ENCODE assay signal across 14 cellular contexts in genomic region chr16:80403871-80404270, GRCh38.
DNase-seq lines count a peak whose midpoint lies in the region; ATAC-seq and TF ChIP-seq lines count a peak whose summit lies in the region.
"Had no signal": no experiment of that assay in that cellular context is flagged by ENCODE, and none has a peak within 500 bp of the region (broad histone marks: within the 10 kb centered on the region; RNA-seq: fewer than 3 reads in every experiment).

No MANE protein-coding gene starts in this region.

- intact Hi-C loops in sciatic nerve (cut with DNase I) = no loop called here

- ATAC-seq in sciatic nerve = peak; percentile 62
- ATAC-seq in HG03439 (IDR thresholded peaks at IDR 0.05; ENCODE audit: unreplicated experiment) = no peak
- ATAC-seq in HG02840 (IDR thresholded peaks at IDR 0.05; ENCODE audit: low FRiP score, unreplicated experiment) = no peak
- ATAC-seq: CD8-positive, alpha-beta T cell had no signal

- no peak overlapping the region for H3K4me3 Mint-ChIP-seq in nephron
- H3K4me3 Mint-ChIP-seq: B cell; CD4-positive, CD25-positive, alpha-beta regulatory T cell; CD8-positive, alpha-beta T cell; HFFc6 had no signal

- peak overlapping the region; percentile 84 to 96 (median 88) for H3K27ac Mint-ChIP-seq in nephron
- H3K27ac Mint-ChIP-seq: B cell; CD4-positive, CD25-positive, alpha-beta regulatory T cell; CD8-positive, alpha-beta T cell; HFFc6 had no signal

- DNase-seq in globus pallidus (ENCODE audit: low spot score) (peak; percentile 3), sciatic nerve (ENCODE audit: low spot score) (no peak), NCI-H69 (lab: John Stamatoyannopoulos, UW) (no peak)
- DNase-seq: Caco-2; CD4-positive, CD25-positive, alpha-beta regulatory T cell; CD8-positive, alpha-beta T cell; DMS153; DND-41; GOT3; HFFc6 had no signal

- TF ChIP-seq CTCF in nephron (IDR thresholded peaks at IDR 0.05; ENCODE audit: unreplicated experiment in 3 of 3) = no peak

- peaks cover 50% of the 10 kb centered on the region for H3K4me1 Mint-ChIP-seq in nephron
- H3K4me1 Mint-ChIP-seq: B cell; CD4-positive, CD25-positive, alpha-beta regulatory T cell had no signal

- H3K36me3 Mint-ChIP-seq in nephron (ENCODE audit: low read depth) = no peaks in the 10 kb centered on the region
- H3K36me3 Mint-ChIP-seq: CD4-positive, CD25-positive, alpha-beta regulatory T cell; CD8-positive, alpha-beta T cell had no signal

- H3K9me3 Mint-ChIP-seq in nephron = peaks cover 5% of the 10 kb centered on the region
- H3K9me3 Mint-ChIP-seq: CD8-positive, alpha-beta T cell; HFFc6 had no signal

- peaks cover 5% of the 10 kb centered on the region for H3K27me3 Mint-ChIP-seq in nephron (ENCODE audit: low read depth)
